18 cellular contexts compared by ENCODE assay signal in genomic region chr7:148191391-148192076, GRCh38.
DNase-seq lines count a peak whose midpoint lies in the region; TF ChIP-seq lines count a peak whose summit lies in the region.
"Had no signal": no experiment of that assay in that cellular context is flagged by ENCODE, and none has a peak within 500 bp of the region (broad histone marks: within the 10 kb centered on the region; RNA-seq: fewer than 3 reads in every experiment).

No MANE protein-coding gene starts in this region.

- POLR2A ChIA-PET in PC-9 (lab: Charles Lee; ENCODE audit: unreplicated experiment) = no interaction called here

- H3K27me3 Mint-ChIP-seq in HFFc6 (ENCODE audit: insufficient read depth) = no peaks in the 10 kb centered on the region; the same call in 1 of the 2 replicates
- H3K27me3 Mint-ChIP-seq: dendritic cell treated with granulocyte-macrophage colony-stimulating factor and Interleukin-4, amounts not matched to agents 40 ng/mL and 50 ng/mL, for 4 days had no signal

- TF ChIP-seq CTCF in tibial artery (IDR thresholded peaks at IDR 0.05) = no peak
- no peak for TF ChIP-seq CTCF in HFFc6 (IDR thresholded peaks at IDR 0.05)
- TF ChIP-seq CTCF in PC-9 (conservative IDR thresholded peaks at IDR 0.05) = no peak

- H3K79me2 ChIP-seq in PC-9 (ENCODE audit: low read depth) = no peaks in the 10 kb centered on the region

- H3K4me3 ChIP-seq in tibial artery = no peak overlapping the region
- no peak overlapping the region for H3K4me3 ChIP-seq in PC-9
- H3K4me3 ChIP-seq: BLaER1 treated with 17β-estradiol and CSF1 and Interleukin-3, amounts not matched to agents 10 nM and 100 nM; MG63; suprapubic skin had no signal

- no peaks in the 10 kb centered on the region for H3K36me3 Mint-ChIP-seq in HFFc6 (ENCODE audit: low read depth)

- intact Hi-C loops in tibial artery (cut with DNase I; ENCODE audit: low total_unique reads) (no loop called here), PC-9 (cut with micrococcal nuclease; ENCODE audit: unreplicated experiment) (no loop called here)

- H3K27ac Mint-ChIP-seq in HFFc6 = no peak overlapping the region
- H3K27ac Mint-ChIP-seq: activated naive CD8-positive, alpha-beta T cell treated with anti-CD3 and anti-CD28 coated beads, Interleukin-2, amount 50 U/mL, for 24 hours; activated T-helper 2 cell treated with anti-CD3 and anti-CD28 coated beads, Interferon-gamma antibody, Interleukin-2, Interleukin-4, amounts not matched to agents 10 μg/mL and 5 μg/mL and 100 μg/mL, durations not matched to agents 14 hours and 24 hours and 36 hours; dendritic cell treated with granulocyte-macrophage colony-stimulating factor and Interleukin-4, amounts not matched to agents 40 ng/mL and 50 ng/mL, for 4 days; T-helper 1 cell treated with Interleukin-12 subunit alpha and Interleukin-12 subunit beta and Interleukin-4 antibody, amounts not matched to agents 30 μg/mL and 1 μg/mL, for 36 hours had no signal

- H3K9me3 ChIP-seq in tibial artery = no peaks in the 10 kb centered on the region
- H3K9me3 ChIP-seq in PC-9 (ENCODE audit: insufficient read depth, low read depth) = no peaks in the 10 kb centered on the region
- H3K9me3 ChIP-seq: MG63, suprapubic skin had no signal

- H3K36me3 ChIP-seq in tibial artery (no peaks in the 10 kb centered on the region), PC-9 (ENCODE audit: low read depth) (no peaks in the 10 kb centered on the region)
- H3K36me3 ChIP-seq: BLaER1 treated with 17β-estradiol and CSF1 and Interleukin-3, amounts not matched to agents 10 nM and 100 nM; MG63; suprapubic skin had no signal

- no TSS peak for BruUV-seq in PC-9 (replicated peaks; lab: Mats Ljungman, UMichigan)

- H3K4me3 Mint-ChIP-seq in HFFc6 = no peak overlapping the region
- H3K4me3 Mint-ChIP-seq: activated naive CD8-positive, alpha-beta T cell treated with anti-CD3 and anti-CD28 coated beads, Interleukin-2, amount 50 U/mL, for 24 hours; dendritic cell treated with granulocyte-macrophage colony-stimulating factor and Interleukin-4, amounts not matched to agents 40 ng/mL and 50 ng/mL, for 4 days; T-helper 1 cell treated with Interleukin-12 subunit alpha and Interleukin-12 subunit beta and Interleukin-4 antibody, amounts not matched to agents 30 μg/mL and 1 μg/mL, for 36 hours had no signal

- CTCF ChIA-PET in PC-9 (lab: Charles Lee) = no interaction called here

- no peaks in the 10 kb centered on the region for H3K9me2 ChIP-seq in PC-9 (ENCODE audit: insufficient read depth)

- H3K27me3 ChIP-seq in tibial artery (no peaks in the 10 kb centered on the region), PC-9 (ENCODE audit: insufficient read depth, low read depth) (0 out of 2 replicates have a peak, but pooled peaks cover 4% of the 10 kb centered on the region)
- H3K27me3 ChIP-seq: BLaER1 treated with 17β-estradiol and CSF1 and Interleukin-3, amounts not matched to agents 10 nM and 100 nM; foreskin keratinocyte; MG63; suprapubic skin had no signal

- H3K27ac ChIP-seq in tibial artery (no peak overlapping the region), PC-9 (no peak overlapping the region)
- H3K27ac ChIP-seq: foreskin keratinocyte, suprapubic skin had no signal

- H4K20me1 ChIP-seq in PC-9 (ENCODE audit: insufficient read depth) = no peaks in the 10 kb centered on the region
- H4K20me1 ChIP-seq: BLaER1 treated with 17β-estradiol and CSF1 and Interleukin-3, amounts not matched to agents 10 nM and 100 nM had no signal

- no peak overlapping the region for H2AFZ ChIP-seq in PC-9

- H3K4me1 ChIP-seq in tibial artery (no peaks in the 10 kb centered on the region), PC-9 (replicated peaks; ENCODE audit: insufficient read depth) (no peaks in the 10 kb centered on the region)
- H3K4me1 ChIP-seq: BLaER1 treated with 17β-estradiol and CSF1 and Interleukin-3, amounts not matched to agents 10 nM and 100 nM; foreskin keratinocyte; suprapubic skin had no signal

- peak; percentile 50 for DNase-seq in GF-D8 (lab: John Stamatoyannopoulos, UW)
- peak; percentile 86 for DNase-seq in NCI-H2029 (lab: John Stamatoyannopoulos, UW)
- peak; percentile 81 for DNase-seq in SHP77 treated with DMSO at 0.1 percent for 48 hours (lab: John Stamatoyannopoulos, UW)
- peak; percentile 14 for DNase-seq in mucosa of gallbladder (ENCODE audit: low spot score)
- DNase-seq in tibial artery = no peak
- DNase-seq in HFFc6 = no peak
- DNase-seq in PC-9 = no peak
- DNase-seq: activated CD4-positive, CD25-positive, alpha-beta regulatory T cell; activated naive CD8-positive, alpha-beta T cell treated with anti-CD3 and anti-CD28 coated beads, Interleukin-2, amount 50 U/mL, for 24 hours; foreskin keratinocyte; HCEC 1CT; MG63; NCI-H2227 treated with DMSO at 0.1 percent for 48 hours had no signal

- H3K4me1 Mint-ChIP-seq in HFFc6 (ENCODE audit: low read depth) = no peaks in the 10 kb centered on the region
- H3K4me1 Mint-ChIP-seq: activated naive CD8-positive, alpha-beta T cell treated with anti-CD3 and anti-CD28 coated beads, Interleukin-2, amount 50 U/mL, for 24 hours had no signal

- H3F3A ChIP-seq in PC-9 (ENCODE audit: insufficient read depth, low read depth) = no peaks in the 10 kb centered on the region

- peaks cover 39% of the 10 kb centered on the region for H3K9me3 Mint-ChIP-seq in HFFc6
- H3K9me3 Mint-ChIP-seq: activated naive CD8-positive, alpha-beta T cell treated with anti-CD3 and anti-CD28 coated beads, Interleukin-2, amount 50 U/mL, for 24 hours; activated T-helper 2 cell treated with anti-CD3 and anti-CD28 coated beads, Interferon-gamma antibody, Interleukin-2, Interleukin-4, amounts not matched to agents 10 μg/mL and 5 μg/mL and 100 μg/mL, durations not matched to agents 14 hours and 24 hours and 36 hours; dendritic cell treated with granulocyte-macrophage colony-stimulating factor and Interleukin-4, amounts not matched to agents 40 ng/mL and 50 ng/mL, for 4 days; T-helper 1 cell treated with Interleukin-12 subunit alpha and Interleukin-12 subunit beta and Interleukin-4 antibody, amounts not matched to agents 30 μg/mL and 1 μg/mL, for 36 hours had no signal

- H3K4me2 ChIP-seq in PC-9 = no peak overlapping the region
- H3K4me2 ChIP-seq: BLaER1 treated with 17β-estradiol and CSF1 and Interleukin-3, amounts not matched to agents 10 nM and 100 nM had no signal

Comparison
In these comparisons a context has a peak if more than half of its experiments do, and no peak if none do; other contexts are left out.
1. DNase-seq: peak in GF-D8 (single experiment), NCI-H2029 (single experiment), SHP77 treated with DMSO at 0.1 percent for 48 hours (single experiment) and mucosa of gallbladder (single experiment); none in tibial artery (0 of 2), HFFc6 (single experiment) and PC-9 (0 of 2).